In the genomic region with DNA sequence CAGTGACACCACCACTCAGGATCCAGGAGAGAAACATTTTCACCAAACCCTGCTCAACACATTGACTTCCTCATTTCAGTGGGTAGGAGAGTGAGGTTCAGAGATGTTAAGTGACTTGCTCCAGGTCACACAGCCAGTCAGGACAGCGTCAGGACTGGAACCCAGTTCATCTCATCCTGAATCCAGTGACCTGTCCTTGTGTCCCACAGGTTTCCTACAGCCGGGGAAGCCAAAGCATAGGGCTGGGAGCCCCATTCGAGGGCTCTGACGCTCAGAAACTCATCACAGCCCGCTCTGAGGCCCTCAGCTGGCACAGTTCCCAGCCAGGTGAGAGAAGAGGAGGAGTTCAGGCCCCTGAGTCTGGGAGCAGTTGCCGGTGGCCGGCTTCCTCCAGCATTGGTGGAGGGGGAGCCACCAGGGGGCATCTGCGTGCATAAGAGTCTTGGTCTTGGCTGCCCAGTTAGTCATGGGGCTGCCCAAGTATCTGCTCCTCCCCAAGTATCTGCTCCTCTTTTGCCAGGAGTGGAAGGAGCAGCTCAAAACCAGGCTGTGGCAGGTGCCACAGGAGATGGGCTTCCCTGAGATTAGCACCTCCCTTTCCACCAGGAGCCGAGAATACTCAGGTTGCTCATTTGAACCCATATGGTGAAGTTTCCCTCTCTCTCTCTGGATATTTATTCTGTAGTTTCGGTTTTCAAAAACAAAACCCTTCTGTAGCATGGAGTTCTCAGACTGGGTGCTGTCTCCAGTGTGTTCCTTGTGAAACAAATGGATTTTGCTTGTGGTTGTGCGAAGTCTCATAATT, we compare ENCODE assay signal across 9 cellular contexts. TPM values are rescaled to one million over a fixed set of nuclear protein-coding genes. Genes with fewer than 3 reads are reported as not detected.
A peak's percentile ranks its signal among the peaks of the same experiment; 100 is the strongest.
DNase-seq lines count a peak whose midpoint lies in the region; ATAC-seq and TF ChIP-seq lines count a peak whose summit lies in the region.
"Had no signal": no experiment of that assay in that cellular context is flagged by ENCODE, and none has a peak within 500 bp of the region (broad histone marks: within the 10 kb centered on the region; RNA-seq: fewer than 3 reads in every experiment).

No MANE protein-coding gene starts in this region.

- no peaks in the 10 kb centered on the region for H3K36me3 Mint-ChIP-seq in CD14-positive monocyte
- no peaks in the 10 kb centered on the region for H3K36me3 Mint-ChIP-seq in activated naive CD8-positive, alpha-beta T cell treated with anti-CD3 and anti-CD28 coated beads for 36 hours
- H3K36me3 Mint-ChIP-seq in naive thymus-derived CD8-positive, alpha-beta T cell = no peaks in the 10 kb centered on the region

- no peak overlapping the region for H3K27ac Mint-ChIP-seq in CD14-positive monocyte
- no peak overlapping the region for H3K27ac Mint-ChIP-seq in activated naive CD8-positive, alpha-beta T cell treated with anti-CD3 and anti-CD28 coated beads for 36 hours
- no peak overlapping the region for H3K27ac Mint-ChIP-seq in naive thymus-derived CD8-positive, alpha-beta T cell

- TF ChIP-seq CTCF in CD14-positive monocyte (IDR thresholded peaks at IDR 0.05) = peak; percentile 31

- H3K27me3 Mint-ChIP-seq in CD14-positive monocyte (ENCODE audit: low read depth in 3 of 3) = peaks cover 1 to 3% (median 3%) of the 10 kb centered on the region in 3 donors
- no peaks in the 10 kb centered on the region for H3K27me3 Mint-ChIP-seq in activated naive CD8-positive, alpha-beta T cell treated with anti-CD3 and anti-CD28 coated beads for 36 hours
- peaks cover 0 to 5% (median 0%) of the 10 kb centered on the region in 5 donors for H3K27me3 Mint-ChIP-seq in naive thymus-derived CD8-positive, alpha-beta T cell

- intact Hi-C loops in CD14-positive monocyte (cut with micrococcal nuclease) = no loop called here

- no peak overlapping the region for H3K4me3 Mint-ChIP-seq in CD14-positive monocyte
- H3K4me3 Mint-ChIP-seq in activated naive CD8-positive, alpha-beta T cell treated with anti-CD3 and anti-CD28 coated beads for 36 hours = no peak overlapping the region
- H3K4me3 Mint-ChIP-seq in naive thymus-derived CD8-positive, alpha-beta T cell = no peak overlapping the region

- H3K4me1 Mint-ChIP-seq in CD14-positive monocyte = no peaks in the 10 kb centered on the region
- peaks cover 14% of the 10 kb centered on the region for H3K4me1 Mint-ChIP-seq in activated naive CD8-positive, alpha-beta T cell treated with anti-CD3 and anti-CD28 coated beads for 36 hours
- peaks cover 8 to 19% (median 14%) of the 10 kb centered on the region in 4 donors for H3K4me1 Mint-ChIP-seq in naive thymus-derived CD8-positive, alpha-beta T cell

- DNase-seq in CD14-positive monocyte (ENCODE audit: low spot score) (no peak), GM19238 (ENCODE audit: insufficient read length, low spot score) (peak; percentile 67), NCI-H2171 treated with DMSO at 0.1 percent for 48 hours (lab: John Stamatoyannopoulos, UW) (peak; percentile 39), iPS DF 4.7 (ENCODE audit: extremely low read depth, low spot score) (peak; percentile 28)
- DNase-seq in activated naive CD8-positive, alpha-beta T cell treated with anti-CD3 and anti-CD28 coated beads for 36 hours = peak; percentile 37
- DNase-seq in stimulated activated CD8-positive, alpha-beta memory T cell treated with anti-CD3 and anti-CD28 coated beads, Interleukin-4, amount 100 ng/mL, for 48 hours = peak; percentile 68
- no peak for DNase-seq in naive thymus-derived CD8-positive, alpha-beta T cell

- H3K9me3 Mint-ChIP-seq in CD14-positive monocyte = peaks cover 0 to 3% (median 0%) of the 10 kb centered on the region in 7 donors
- no peaks in the 10 kb centered on the region for H3K9me3 Mint-ChIP-seq in activated naive CD8-positive, alpha-beta T cell treated with anti-CD3 and anti-CD28 coated beads for 36 hours
- peaks cover 0 to 2% (median 0%) of the 10 kb centered on the region in 9 donors for H3K9me3 Mint-ChIP-seq in naive thymus-derived CD8-positive, alpha-beta T cell

- ATAC-seq in naive thymus-derived CD8-positive, alpha-beta T cell = no peak
- ATAC-seq in HG02981 (IDR thresholded peaks at IDR 0.05; ENCODE audit: unreplicated experiment) = no peak

- POLR2A ChIA-PET in naive thymus-derived CD8-positive, alpha-beta T cell (lab: Charles Lee) = no interaction called here

RNA-seq across cellular contexts. Expression of a gene that starts 56.0 kb away (rescaled TPM):
- polyA plus RNA-seq in CD14-positive monocyte = under 1 TPM in 1 of 2 donors, not detected in 1; 0.47 TPM
- total RNA-seq in activated naive CD8-positive, alpha-beta T cell treated with anti-CD3 and anti-CD28 coated beads for 36 hours = under 1 TPM; 0.31 to 0.52 TPM
- total RNA-seq in naive thymus-derived CD8-positive, alpha-beta T cell = 1 to 10 TPM; 1.3 to 1.5 TPM
- not detected for polyA plus RNA-seq in naive thymus-derived CD8-positive, alpha-beta T cell
- total RNA-seq: tibial nerve had no signal

Comparison
In these comparisons a context has a peak if more than half of its experiments do, and no peak if none do; other contexts are left out.
1. DNase-seq: peak in GM19238 (single experiment), NCI-H2171 treated with DMSO at 0.1 percent for 48 hours (single experiment), activated naive CD8-positive, alpha-beta T cell treated with anti-CD3 and anti-CD28 coated beads for 36 hours (single experiment), iPS DF 4.7 (single experiment) and stimulated activated CD8-positive, alpha-beta memory T cell treated with anti-CD3 and anti-CD28 coated beads, Interleukin-4, amount 100 ng/mL, for 48 hours (single experiment); none in CD14-positive monocyte (single experiment) and naive thymus-derived CD8-positive, alpha-beta T cell (0 of 10).